Comparison of ENCODE assay signal across 24 cellular contexts in genomic region chr9:94665606-94666005, GRCh38. TPM values are rescaled to one million over a fixed set of nuclear protein-coding genes. Genes with fewer than 3 reads are reported as not detected.
"Had no signal": no experiment of that assay in that cellular context is flagged by ENCODE, and none has a peak within 500 bp of the region (broad histone marks: within the 10 kb centered on the region; RNA-seq: fewer than 3 reads in every experiment).

No MANE protein-coding gene starts in this region.

- H3K79me2 ChIP-seq: parathyroid adenoma had no signal

- H3K36me3 ChIP-seq: cardiac muscle cell, thoracic aorta, upper lobe of left lung had no signal

- H3K27me3 ChIP-seq: body of pancreas, upper lobe of left lung had no signal

- H3K4me3 ChIP-seq: body of pancreas, cardiac muscle cell, thoracic aorta, upper lobe of left lung had no signal

- H3K36me3 Mint-ChIP-seq: activated naive CD4-positive, alpha-beta T cell treated with anti-CD3 and anti-CD28 coated beads, Interleukin-2, amount 10 ng/mL, durations not matched to agents 7 days and 5 days; natural killer cell treated with Interleukin-12 subunit alpha and Interleukin-12 subunit beta and Interleukin-15 and Interleukin-18, amount 100 ng/mL, for 72 hours had no signal

- H3K9me3 ChIP-seq: body of pancreas, thoracic aorta, upper lobe of left lung had no signal

- H3K4me3 Mint-ChIP-seq: activated B cell treated with CpG ODN at 0.5 μM for 24 hours; activated CD4-positive, alpha-beta T cell treated with anti-CD3 and anti-CD28 coated beads for 36 hours; activated naive CD4-positive, alpha-beta T cell treated with anti-CD3 and anti-CD28 coated beads, Interleukin-2, amount 10 ng/mL, durations not matched to agents 7 days and 5 days; dendritic cell treated with granulocyte-macrophage colony-stimulating factor and Interleukin-4, amounts not matched to agents 40 ng/mL and 50 ng/mL, for 4 days; natural killer cell treated with Interleukin-12 subunit alpha and Interleukin-12 subunit beta and Interleukin-15 and Interleukin-18, amount 100 ng/mL, for 72 hours; stimulated activated naive B cell treated with anti-CD40 and anti-IgM and Interleukin-4, amounts not matched to agents 10 μg/mL and 1 μg/mL and 100 μg/mL, for 72 hours; T-helper 1 cell treated with Interleukin-12 subunit alpha and Interleukin-12 subunit beta and Interleukin-4 antibody, amounts not matched to agents 30 μg/mL and 1 μg/mL, for 36 hours had no signal

- H3K4me1 ChIP-seq: parathyroid adenoma had no signal

- H3K27ac Mint-ChIP-seq: activated B cell treated with CpG ODN at 0.5 μM for 24 hours; activated CD4-positive, alpha-beta T cell treated with anti-CD3 and anti-CD28 coated beads for 36 hours; activated naive CD4-positive, alpha-beta T cell treated with anti-CD3 and anti-CD28 coated beads, Interleukin-2, amount 10 ng/mL, durations not matched to agents 7 days and 5 days; dendritic cell treated with granulocyte-macrophage colony-stimulating factor and Interleukin-4, amounts not matched to agents 40 ng/mL and 50 ng/mL, for 4 days; natural killer cell treated with Interleukin-12 subunit alpha and Interleukin-12 subunit beta and Interleukin-15 and Interleukin-18, amount 100 ng/mL, for 72 hours; stimulated activated naive B cell treated with anti-CD40 and anti-IgM and Interleukin-4, amounts not matched to agents 10 μg/mL and 1 μg/mL and 100 μg/mL, for 72 hours; T-helper 1 cell treated with Interleukin-12 subunit alpha and Interleukin-12 subunit beta and Interleukin-4 antibody, amounts not matched to agents 30 μg/mL and 1 μg/mL, for 36 hours had no signal

- H2AFZ ChIP-seq: parathyroid adenoma had no signal

- ATAC-seq: activated CD4-positive, alpha-beta T cell treated with anti-CD3 and anti-CD28 coated beads for 36 hours; body of pancreas; left ventricle myocardium superior; natural killer cell treated with Interleukin-12 subunit alpha and Interleukin-12 subunit beta and Interleukin-15 and Interleukin-18, amount 100 ng/mL, for 72 hours; sciatic nerve; stimulated activated naive B cell treated with anti-CD40 and anti-IgM and Interleukin-4, amounts not matched to agents 10 μg/mL and 1 μg/mL and 100 μg/mL, for 72 hours had no signal

- H3K9ac ChIP-seq: parathyroid adenoma had no signal

- H3K27ac ChIP-seq: cardiac muscle cell, parathyroid adenoma, thoracic aorta, upper lobe of left lung had no signal

- DNase-seq: activated B cell treated with CpG ODN at 0.5 μM for 24 hours; activated CD4-positive, alpha-beta T cell treated with anti-CD3 and anti-CD28 coated beads for 36 hours; activated CD4-positive, alpha-beta T cell treated with anti-CD3 and anti-CD28 coated beads, Interleukin-2, amount 50 U/mL, for 48 hours; activated naive CD4-positive, alpha-beta T cell treated with anti-CD3 and anti-CD28 coated beads, Interleukin-2, amount 10 ng/mL, durations not matched to agents 7 days and 5 days; activated T-cell treated with anti-CD3 and anti-CD28 coated beads, Interleukin-2, amount 50 U/mL, for 48 hours; body of pancreas; effector CD8-positive, alpha-beta T cell; erythroblast; foreskin fibroblast; left ventricle myocardium superior; midbrain; stimulated activated CD4-positive, alpha-beta T cell treated with anti-CD3 and anti-CD28 coated beads, Interleukin-2, amount 100 ng/mL, for 48 hours; stimulated activated CD8-positive, alpha-beta memory T cell treated with anti-CD3 and anti-CD28 coated beads, Interleukin-4, amount 100 ng/mL, for 48 hours; stimulated activated naive B cell treated with anti-CD40 and anti-IgM and Interleukin-4, amounts not matched to agents 10 μg/mL and 1 μg/mL and 100 μg/mL, for 72 hours; T1000; upper lobe of left lung had no signal

- H3K9me3 Mint-ChIP-seq: activated B cell treated with CpG ODN at 0.5 μM for 24 hours; activated naive CD4-positive, alpha-beta T cell treated with anti-CD3 and anti-CD28 coated beads, Interleukin-2, amount 10 ng/mL, durations not matched to agents 7 days and 5 days; dendritic cell treated with granulocyte-macrophage colony-stimulating factor and Interleukin-4, amounts not matched to agents 40 ng/mL and 50 ng/mL, for 4 days; natural killer cell treated with Interleukin-12 subunit alpha and Interleukin-12 subunit beta and Interleukin-15 and Interleukin-18, amount 100 ng/mL, for 72 hours; stimulated activated naive B cell treated with anti-CD40 and anti-IgM and Interleukin-4, amounts not matched to agents 10 μg/mL and 1 μg/mL and 100 μg/mL, for 72 hours; T-helper 1 cell treated with Interleukin-12 subunit alpha and Interleukin-12 subunit beta and Interleukin-4 antibody, amounts not matched to agents 30 μg/mL and 1 μg/mL, for 36 hours had no signal

RNA-seq across cellular contexts. Expression of gene FBP1, which starts 26.3 kb away (rescaled TPM):
- total RNA-seq: fibroblast of lung had no signal
- polyA plus RNA-seq: fibroblast of lung had no signal
